Comparison of ENCODE assay signal across 30 cellular contexts in genomic region chr13:111559612-111560423, GRCh38.
DNase-seq lines count a peak whose midpoint lies in the region; ATAC-seq lines count a peak whose summit lies in the region.
"Had no signal": no experiment of that assay in that cellular context is flagged by ENCODE, and none has a peak within 500 bp of the region (broad histone marks: within the 10 kb centered on the region; RNA-seq: fewer than 3 reads in every experiment).

No MANE protein-coding gene starts in this region.

- no peaks in the 10 kb centered on the region for H3K9me3 ChIP-seq in BLaER1
- no peaks in the 10 kb centered on the region for H3K9me3 ChIP-seq in naive thymus-derived CD4-positive, alpha-beta T cell (ENCODE audit: control insufficient read depth in 2 of 3, low read length in 3 of 3)
- H3K9me3 ChIP-seq: gastrocnemius medialis, SJCRH30, stomach, tibial artery had no signal

- H3K4me3 Mint-ChIP-seq in naive thymus-derived CD4-positive, alpha-beta T cell, result no peak overlapping the region
- H3K4me3 Mint-ChIP-seq: activated naive CD8-positive, alpha-beta T cell treated with anti-CD3 and anti-CD28 coated beads, Interleukin-2, amount 10 ng/mL, durations not matched to agents 7 days and 5 days; B cell; neural crest cell had no signal

- CTCF ChIA-PET in naive thymus-derived CD4-positive, alpha-beta T cell (lab: Charles Lee), result no interaction called here

- H3K9me3 Mint-ChIP-seq in naive thymus-derived CD4-positive, alpha-beta T cell, result peaks cover 0 to 2% (median 0%) of the 10 kb centered on the region in 11 donors
- H3K9me3 Mint-ChIP-seq: activated naive CD8-positive, alpha-beta T cell treated with anti-CD3 and anti-CD28 coated beads, Interleukin-2, amount 10 ng/mL, durations not matched to agents 7 days and 5 days; neural crest cell had no signal

- H3K36me3 Mint-ChIP-seq in naive thymus-derived CD4-positive, alpha-beta T cell, result no peaks in the 10 kb centered on the region
- H3K36me3 Mint-ChIP-seq: activated naive CD8-positive, alpha-beta T cell treated with anti-CD3 and anti-CD28 coated beads, Interleukin-2, amount 10 ng/mL, durations not matched to agents 7 days and 5 days had no signal

- intact Hi-C loops in naive thymus-derived CD4-positive, alpha-beta T cell (cut with micrococcal nuclease), result no loop called here

- peak; percentile 9 for DNase-seq in DMS153 (lab: John Stamatoyannopoulos, UW)
- DNase-seq in NCI-H345 (lab: John Stamatoyannopoulos, UW), result peak; percentile 49
- DNase-seq in naive thymus-derived CD4-positive, alpha-beta T cell, result no peak
- DNase-seq in activated effector memory CD4-positive, alpha-beta T cell treated with Interleukin-2 at 50 U/mL for 16 hours, result no peak
- no peak for DNase-seq in NCI-H1694 (lab: John Stamatoyannopoulos, UW)
- DNase-seq: ACHN; activated CD4-positive, alpha-beta T cell treated with anti-CD3 and anti-CD28 coated beads for 48 hours; activated effector memory CD4-positive, alpha-beta T cell treated with anti-CD3 and anti-CD28 coated beads, Interleukin-2, amount 50 U/mL, for 16 hours; activated naive CD8-positive, alpha-beta T cell treated with anti-CD3 and anti-CD28 coated beads, Interleukin-2, amount 10 ng/mL, durations not matched to agents 7 days and 5 days; DMS79 treated with DMSO at 0.1 percent for 48 hours; gastrocnemius medialis; GF-D8; hippocampal formation; Kasumi-1; left cardiac atrium; mammary epithelial cell; NCI-H187 treated with DMSO at 0.1 percent for 48 hours; NCI-H446 treated with DMSO at 0.1 percent for 48 hours; right cardiac atrium; RPMI8226; SJCRH30; stimulated activated CD8-positive, alpha-beta memory T cell treated with anti-CD3 and anti-CD28 coated beads, Interleukin-4, amount 100 ng/mL, for 48 hours; stomach; T-helper 9 cell; tibial artery had no signal

- peak overlapping the region; percentile 38 for H3K4me3 ChIP-seq in BLaER1
- H3K4me3 ChIP-seq in naive thymus-derived CD4-positive, alpha-beta T cell (ENCODE audit: low read length), result no peak overlapping the region
- H3K4me3 ChIP-seq: gastrocnemius medialis, SJCRH30, stomach, tibial artery had no signal

- no peak overlapping the region for H3K27ac Mint-ChIP-seq in naive thymus-derived CD4-positive, alpha-beta T cell
- H3K27ac Mint-ChIP-seq: activated naive CD8-positive, alpha-beta T cell treated with anti-CD3 and anti-CD28 coated beads, Interleukin-2, amount 10 ng/mL, durations not matched to agents 7 days and 5 days; B cell had no signal

- peak; percentile 40 for ATAC-seq in naive thymus-derived CD4-positive, alpha-beta T cell
- no peak for ATAC-seq in HG02571 (IDR thresholded peaks at IDR 0.05; ENCODE audit: unreplicated experiment)
- ATAC-seq: gastrocnemius medialis, left cardiac atrium, right cardiac atrium had no signal

- peak overlapping the region; percentile 87 for H3K4me2 ChIP-seq in BLaER1

- H3K9ac ChIP-seq in BLaER1, result peak overlapping the region; percentile 30; the same call in 1 of the 2 replicates

- no peaks in the 10 kb centered on the region for H4K20me1 ChIP-seq in BLaER1

- peaks cover 0 to 51% (median 29%) of the 10 kb centered on the region in 5 donors for H3K27me3 Mint-ChIP-seq in naive thymus-derived CD4-positive, alpha-beta T cell
- H3K27me3 Mint-ChIP-seq: activated naive CD8-positive, alpha-beta T cell treated with anti-CD3 and anti-CD28 coated beads, Interleukin-2, amount 10 ng/mL, durations not matched to agents 7 days and 5 days had no signal

- H3K27ac ChIP-seq in BLaER1, result peak overlapping the region; percentile 50
- no peak overlapping the region for H3K27ac ChIP-seq in naive thymus-derived CD4-positive, alpha-beta T cell (ENCODE audit: low read depth, low read length)
- H3K27ac ChIP-seq: gastrocnemius medialis, SJCRH30, stomach, tibial artery, VCaP had no signal

- H3K4me1 Mint-ChIP-seq in naive thymus-derived CD4-positive, alpha-beta T cell, result peaks cover 0 to 1% (median 0%) of the 10 kb centered on the region in 7 donors
- H3K4me1 Mint-ChIP-seq: activated naive CD8-positive, alpha-beta T cell treated with anti-CD3 and anti-CD28 coated beads, Interleukin-2, amount 10 ng/mL, durations not matched to agents 7 days and 5 days; B cell had no signal

- POLR2A ChIA-PET in naive thymus-derived CD4-positive, alpha-beta T cell (lab: Charles Lee), result no interaction called here

- no peaks in the 10 kb centered on the region for H3K27me3 ChIP-seq in BLaER1
- H3K27me3 ChIP-seq in naive thymus-derived CD4-positive, alpha-beta T cell (ENCODE audit: control insufficient read depth in 2 of 2, insufficient read depth in 2 of 2, low read length in 2 of 2), result no peaks in the 10 kb centered on the region
- H3K27me3 ChIP-seq: SJCRH30 had no signal

- peaks cover 75% of the 10 kb centered on the region for H3K4me1 ChIP-seq in BLaER1
- no peaks in the 10 kb centered on the region for H3K4me1 ChIP-seq in naive thymus-derived CD4-positive, alpha-beta T cell (ENCODE audit: control insufficient read depth in 2 of 2, insufficient read depth in 2 of 2, low read length in 2 of 2)
- H3K4me1 ChIP-seq: gastrocnemius medialis, SJCRH30, stomach, tibial artery had no signal

- H3K36me3 ChIP-seq in BLaER1, result no peaks in the 10 kb centered on the region
- no peaks in the 10 kb centered on the region for H3K36me3 ChIP-seq in naive thymus-derived CD4-positive, alpha-beta T cell (ENCODE audit: control insufficient read depth in 2 of 3, insufficient read depth in 3 of 3, low read length in 3 of 3)
- H3K36me3 ChIP-seq: gastrocnemius medialis, SJCRH30, stomach, tibial artery had no signal

Comparison
In these comparisons a context has a peak if more than half of its experiments do, and no peak if none do; other contexts are left out.
1. DNase-seq: peak in DMS153 (single experiment) and NCI-H345 (single experiment); none in naive thymus-derived CD4-positive, alpha-beta T cell (0 of 9), activated effector memory CD4-positive, alpha-beta T cell treated with Interleukin-2 at 50 U/mL for 16 hours (single experiment) and NCI-H1694 (single experiment).